9 cellular contexts compared by ENCODE assay signal in genomic region chr2:120441744-120442471, GRCh38.
DNase-seq lines count a peak whose midpoint lies in the region; ATAC-seq, FAIRE-seq and TF ChIP-seq lines count a peak whose summit lies in the region.
"Had no signal": no experiment of that assay in that cellular context is flagged by ENCODE, and none has a peak within 500 bp of the region (broad histone marks: within the 10 kb centered on the region; RNA-seq: fewer than 3 reads in every experiment).

No MANE protein-coding gene starts in this region.

- no peaks in the 10 kb centered on the region for H3K9me3 Mint-ChIP-seq in activated CD8-positive, alpha-beta T cell treated with anti-CD3 and anti-CD28 coated beads for 36 hours
- no peaks in the 10 kb centered on the region for H3K9me3 Mint-ChIP-seq in activated CD8-positive, alpha-beta T cell treated with anti-CD3 and anti-CD28 coated beads, Interleukin-2, amount 10 ng/mL, durations not matched to agents 7 days and 5 days (ENCODE audit: insufficient read depth)
- H3K9me3 Mint-ChIP-seq: CD4-positive, CD25-positive, alpha-beta regulatory T cell had no signal

- no peaks in the 10 kb centered on the region for H3K36me3 Mint-ChIP-seq in activated CD8-positive, alpha-beta T cell treated with anti-CD3 and anti-CD28 coated beads for 36 hours (ENCODE audit: low read depth)
- H3K36me3 Mint-ChIP-seq in activated CD8-positive, alpha-beta T cell treated with anti-CD3 and anti-CD28 coated beads, Interleukin-2, amount 10 ng/mL, durations not matched to agents 7 days and 5 days (ENCODE audit: low read depth) = no peaks in the 10 kb centered on the region
- H3K36me3 Mint-ChIP-seq: CD4-positive, CD25-positive, alpha-beta regulatory T cell had no signal

- H3K4me3 ChIP-seq in brain microvascular endothelial cell (ENCODE audit: low read depth, low read length) (peak overlapping the region; percentile 3), small intestine (ENCODE audit: low read depth in 1 of 2, low read length in 2 of 2) (peak overlapping the region in 1 of 2 donors; percentile 1)

- in situ Hi-C loops in brain microvascular endothelial cell (cut with HindIII; ENCODE audit: low pct_ligation_motif_present, low sequenced_read_pairs) = no loop called here

- CTCF ChIA-PET in activated CD8-positive, alpha-beta T cell treated with anti-CD3 and anti-CD28 coated beads for 36 hours (lab: Charles Lee) = interaction anchor here (0.7 to 1.5 kb wide), 2 partner anchors 73 to 129 kb away, joined by 3 to 4 read pairs; no protein-coding TSS in a partner anchor
- CTCF ChIA-PET in activated CD8-positive, alpha-beta T cell treated with anti-CD3 and anti-CD28 coated beads, Interleukin-2, amount 10 ng/mL, durations not matched to agents 7 days and 5 days (lab: Charles Lee) = no interaction called here
- CTCF ChIA-PET in HEK293T (lab: Yijun Ruan, JAX) = no interaction called here

- no peaks in the 10 kb centered on the region for H3K4me1 Mint-ChIP-seq in activated CD8-positive, alpha-beta T cell treated with anti-CD3 and anti-CD28 coated beads for 36 hours (ENCODE audit: low read depth)
- peaks cover 12% of the 10 kb centered on the region for H3K4me1 Mint-ChIP-seq in activated CD8-positive, alpha-beta T cell treated with anti-CD3 and anti-CD28 coated beads, Interleukin-2, amount 10 ng/mL, durations not matched to agents 7 days and 5 days (ENCODE audit: low read depth)

- peaks cover 34% of the 10 kb centered on the region for H3K27me3 ChIP-seq in brain microvascular endothelial cell (replicated peaks)
- peaks cover 0 to 13% of the 10 kb centered on the region in 2 donors for H3K27me3 ChIP-seq in small intestine (ENCODE audit: control insufficient read depth in 2 of 2, insufficient read depth in 2 of 2, low read length in 2 of 2)

- no peak overlapping the region for H3K27ac ChIP-seq in brain microvascular endothelial cell
- H3K27ac ChIP-seq in small intestine (ENCODE audit: low read depth in 1 of 2, low read length in 1 of 2) = no peak overlapping the region

- H3K4me3 Mint-ChIP-seq in activated CD8-positive, alpha-beta T cell treated with anti-CD3 and anti-CD28 coated beads for 36 hours = peak overlapping the region; percentile 46
- no peak overlapping the region for H3K4me3 Mint-ChIP-seq in activated CD8-positive, alpha-beta T cell treated with anti-CD3 and anti-CD28 coated beads, Interleukin-2, amount 10 ng/mL, durations not matched to agents 7 days and 5 days

- 3 to 5% (median 4%) methylated on average over 41 of the region's 41 CpGs for WGBS in small intestine, 3 donors

- DNase-seq in activated CD8-positive, alpha-beta T cell treated with anti-CD3 and anti-CD28 coated beads for 36 hours = peak; percentile 8
- DNase-seq in activated CD8-positive, alpha-beta T cell treated with anti-CD3 and anti-CD28 coated beads, Interleukin-2, amount 10 ng/mL, durations not matched to agents 7 days and 5 days = no peak
- DNase-seq in brain microvascular endothelial cell (no peak), iPS-NIHi7 (ENCODE audit: extremely low spot score) (peak; percentile 75), small intestine (peak; percentile 40), HEK293T (ENCODE audit: extremely low spot score) (no peak)

- H3K27me3 Mint-ChIP-seq in activated CD8-positive, alpha-beta T cell treated with anti-CD3 and anti-CD28 coated beads for 36 hours = peaks cover 38% of the 10 kb centered on the region
- peaks cover 52% of the 10 kb centered on the region for H3K27me3 Mint-ChIP-seq in activated CD8-positive, alpha-beta T cell treated with anti-CD3 and anti-CD28 coated beads, Interleukin-2, amount 10 ng/mL, durations not matched to agents 7 days and 5 days (ENCODE audit: low read depth)

- H3K27ac Mint-ChIP-seq in activated CD8-positive, alpha-beta T cell treated with anti-CD3 and anti-CD28 coated beads for 36 hours = no peak overlapping the region
- no peak overlapping the region for H3K27ac Mint-ChIP-seq in activated CD8-positive, alpha-beta T cell treated with anti-CD3 and anti-CD28 coated beads, Interleukin-2, amount 10 ng/mL, durations not matched to agents 7 days and 5 days
- H3K27ac Mint-ChIP-seq: CD4-positive, CD25-positive, alpha-beta regulatory T cell had no signal

- no peaks in the 10 kb centered on the region for H3K9me3 ChIP-seq in small intestine (ENCODE audit: control insufficient read depth, low read depth)

- ATAC-seq in activated CD8-positive, alpha-beta T cell treated with anti-CD3 and anti-CD28 coated beads for 36 hours = no peak
- ATAC-seq in activated CD8-positive, alpha-beta T cell treated with anti-CD3 and anti-CD28 coated beads, Interleukin-2, amount 10 ng/mL, durations not matched to agents 7 days and 5 days = no peak
- ATAC-seq in HG03354 (IDR thresholded peaks at IDR 0.05; ENCODE audit: poor library complexity, severe bottlenecking, unreplicated experiment) (no peak), HG02981 (IDR thresholded peaks at IDR 0.05; ENCODE audit: unreplicated experiment) (no peak)

- FAIRE-seq in small intestine (lab: Jason Lieb, UNC) = no peak

- TF ChIP-seq CTCF in activated CD8-positive, alpha-beta T cell treated with anti-CD3 and anti-CD28 coated beads for 36 hours (IDR thresholded peaks at IDR 0.05) = no peak
- no peak for TF ChIP-seq CTCF in brain microvascular endothelial cell (IDR thresholded peaks at IDR 0.05; ENCODE audit: low read depth, low read length, missing control alignments)

- intact Hi-C loops in activated CD8-positive, alpha-beta T cell treated with anti-CD3 and anti-CD28 coated beads for 36 hours (cut with micrococcal nuclease) = no loop called here

- POLR2A ChIA-PET in activated CD8-positive, alpha-beta T cell treated with anti-CD3 and anti-CD28 coated beads for 36 hours (lab: Charles Lee) = no interaction called here
- POLR2A ChIA-PET in activated CD8-positive, alpha-beta T cell treated with anti-CD3 and anti-CD28 coated beads, Interleukin-2, amount 10 ng/mL, durations not matched to agents 7 days and 5 days (lab: Charles Lee) = no interaction called here
- POLR2A ChIA-PET in HEK293T (lab: Yijun Ruan, JAX) = no interaction called here

- H3K36me3 ChIP-seq in brain microvascular endothelial cell (replicated peaks) (no peaks in the 10 kb centered on the region), small intestine (ENCODE audit: control insufficient read depth in 2 of 2, insufficient read depth in 2 of 2, low read length in 2 of 2) (no peaks in the 10 kb centered on the region)

- no peaks in the 10 kb centered on the region for H3K4me1 ChIP-seq in small intestine (ENCODE audit: control insufficient read depth in 2 of 2, insufficient read depth in 1 of 2, low read depth in 1 of 2, low read length in 1 of 2)

TF ChIP-seq in HEK293T, 16 proteins besides CTCF, POLR2A, EP300 and RAD21:
- TF ChIP-seq CTBP1 (IDR thresholded peaks at IDR 0.05; ENCODE audit: borderline replicate concordance) (no peak), HDGF (IDR thresholded peaks at IDR 0.05; ENCODE audit: borderline replicate concordance) (no peak), LEF1 (IDR thresholded peaks at IDR 0.05; ENCODE audit: borderline replicate concordance) (no peak), TARDBP (IDR thresholded peaks at IDR 0.05) (no peak), FOXM1 (IDR thresholded peaks at IDR 0.05; ENCODE audit: borderline replicate concordance) (no peak), PKNOX1 (IDR thresholded peaks at IDR 0.05) (no peak), SUZ12 (IDR thresholded peaks at IDR 0.05) (no peak), ARNT (IDR thresholded peaks at IDR 0.05) (no peak), FOXA1 (IDR thresholded peaks at IDR 0.05) (no peak), ZNF384 (IDR thresholded peaks at IDR 0.05) (no peak), NFRKB (IDR thresholded peaks at IDR 0.05) (no peak), FOXK2 (IDR thresholded peaks at IDR 0.05) (no peak)
TF ChIP-seq in HEK293T: peak in this region for 0.

Comparison
In these comparisons a context has a peak if more than half of its experiments do, and no peak if none do; other contexts are left out.
1. DNase-seq: peak in activated CD8-positive, alpha-beta T cell treated with anti-CD3 and anti-CD28 coated beads for 36 hours (single experiment), iPS-NIHi7 (single experiment) and small intestine (single experiment); none in activated CD8-positive, alpha-beta T cell treated with anti-CD3 and anti-CD28 coated beads, Interleukin-2, amount 10 ng/mL, durations not matched to agents 7 days and 5 days (single experiment), brain microvascular endothelial cell (single experiment) and HEK293T (single experiment).